ENCODE assay signal across 11 cellular contexts in the genomic region with DNA sequence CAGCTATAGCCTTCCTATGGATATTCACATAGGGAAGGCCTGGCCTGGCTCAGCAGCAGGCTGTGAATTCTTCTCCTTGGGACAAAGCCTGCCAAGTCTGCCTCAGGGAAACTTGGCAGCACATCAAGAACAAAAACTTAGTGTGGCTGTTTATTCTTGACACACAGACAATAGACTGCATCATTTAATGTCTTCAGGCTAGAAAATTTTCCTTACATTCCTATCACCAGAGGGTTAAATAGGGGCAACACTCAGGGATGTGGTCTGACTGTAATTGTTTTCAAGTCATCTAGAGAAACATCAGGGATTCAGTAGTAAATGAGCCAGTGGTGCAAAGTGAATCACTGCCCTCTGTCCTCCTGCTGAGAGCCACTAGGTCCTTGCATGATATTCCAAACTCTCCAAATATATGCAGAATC.
A peak's percentile ranks its signal among the peaks of the same experiment; 100 is the strongest.
DNase-seq lines count a peak whose midpoint lies in the region; ATAC-seq and TF ChIP-seq lines count a peak whose summit lies in the region.
"Had no signal": no experiment of that assay in that cellular context is flagged by ENCODE, and none has a peak within 500 bp of the region (broad histone marks: within the 10 kb centered on the region; RNA-seq: fewer than 3 reads in every experiment).

No MANE protein-coding gene starts in this region.

- DNase-seq in Caki2 (ENCODE audit: low read depth) = peak; percentile 66
- peak; percentile 98 for DNase-seq in RPMI7951 (ENCODE audit: low read depth)
- DNase-seq in foreskin fibroblast = peak; percentile 89 to 94
- DNase-seq in posterior cingulate gyrus = peak in 8 of 10 donors; percentile 20 to 87 (median 44)
- no peak for DNase-seq in stimulated activated naive CD4-positive, alpha-beta T cell treated with Interleukin-2 at 50 U/mL for 16 hours (lab: John Stamatoyannopoulos, UW)
- DNase-seq: T-cell had no signal

- ATAC-seq in HG03565 (IDR thresholded peaks at IDR 0.05; ENCODE audit: unreplicated experiment) (no peak), HG03095 (IDR thresholded peaks at IDR 0.05; ENCODE audit: unreplicated experiment) (no peak), HG02981 (IDR thresholded peaks at IDR 0.05; ENCODE audit: unreplicated experiment) (no peak)
- ATAC-seq: body of pancreas, T-cell had no signal

- no peak for TF ChIP-seq CTCF in foreskin fibroblast (IDR thresholded peaks at IDR 0.05; ENCODE audit: low read depth, low read length)

- H3K4me3 ChIP-seq in foreskin fibroblast (ENCODE audit: low read depth in 1 of 2, low read length in 2 of 2) = no peak overlapping the region
- H3K4me3 ChIP-seq: body of pancreas, skin epidermis had no signal

- intact Hi-C loops in posterior cingulate gyrus (cut with DNase I) = no loop called here

- in situ Hi-C loops in Caki2 (cut with HindIII; ENCODE audit: low pct_unique_long_range_greater_than_20kb, low sequenced_read_pairs) = no loop called here
